Comparison of ENCODE assay signal across 9 cellular contexts in the genomic region with DNA sequence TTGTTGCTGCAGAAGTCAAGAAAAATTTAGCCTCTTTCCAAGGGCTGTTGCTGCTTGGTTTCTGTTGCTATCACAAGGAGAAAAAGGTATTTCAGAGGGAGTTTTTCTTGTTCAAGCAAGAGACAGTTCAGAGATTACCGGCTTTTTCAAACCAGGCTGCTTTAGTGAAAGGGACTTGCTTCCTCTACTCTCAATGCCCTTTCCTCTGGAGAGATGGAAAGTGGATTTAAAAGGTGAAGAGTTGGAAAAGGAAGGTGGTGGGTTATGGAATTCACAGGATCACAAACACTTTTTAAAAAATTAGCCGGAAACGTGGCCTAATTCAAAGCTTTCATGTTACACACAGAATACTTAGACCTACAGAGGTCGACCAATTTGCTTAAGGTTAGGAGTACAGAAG. TPM values are rescaled to one million over a fixed set of nuclear protein-coding genes. Genes with fewer than 3 reads are reported as not detected.
DNase-seq lines count a peak whose midpoint lies in the region; ATAC-seq, FAIRE-seq and TF ChIP-seq lines count a peak whose summit lies in the region.
"Had no signal": no experiment of that assay in that cellular context is flagged by ENCODE, and none has a peak within 500 bp of the region (broad histone marks: within the 10 kb centered on the region; RNA-seq: fewer than 3 reads in every experiment).

No MANE protein-coding gene starts in this region.

- no peak overlapping the region for H3K14ac ChIP-seq in mesenchymal stem cell (ENCODE audit: low read length in 2 of 2)

- POLR2A ChIA-PET in A549 (lab: Yijun Ruan, JAX): interaction anchor here (1.0 kb wide), 1 partner anchor 44 kb away, joined by 4 read pairs; no protein-coding TSS in a partner anchor

- H2AK5ac ChIP-seq in mesenchymal stem cell (ENCODE audit: low read length, severe bottlenecking): no peak overlapping the region

- H3K4ac ChIP-seq in mesenchymal stem cell (ENCODE audit: low read depth in 1 of 2, low read length in 2 of 2): no peak overlapping the region

- TF ChIP-seq CTCF in A549 (IDR thresholded peaks at IDR 0.05) (no peak), ascending aorta (IDR thresholded peaks at IDR 0.05) (no peak)

- H2BK15ac ChIP-seq in mesenchymal stem cell (ENCODE audit: low read depth, poor library complexity, severe bottlenecking): no peak overlapping the region

- peak overlapping the region; percentile 1 to 95; a peak in 5 of 6 replicates for H3K27ac ChIP-seq in A549
- H3K27ac ChIP-seq in ascending aorta: peak overlapping the region; percentile 88 to 94
- no peak overlapping the region for H3K27ac ChIP-seq in mesenchymal stem cell (ENCODE audit: low read length, poor library complexity, severe bottlenecking)
- H3K27ac ChIP-seq in small intestine (ENCODE audit: low read depth in 1 of 2, low read length in 1 of 2): no peak overlapping the region

- H3K36me3 ChIP-seq in HAP-1 (replicated peaks) (peaks cover 46% of the 10 kb centered on the region), ascending aorta (peaks cover 18 to 24% of the 10 kb centered on the region in 2 donors), mesenchymal stem cell (ENCODE audit: control insufficient read depth in 1 of 2, insufficient read depth in 2 of 2, low read depth in 1 of 2, low read length in 2 of 2) (peaks cover 13 to 43% of the 10 kb centered on the region in 2 experiments), small intestine (ENCODE audit: control insufficient read depth in 2 of 2, insufficient read depth in 2 of 2, low read length in 2 of 2) (peaks cover 0 to 2% of the 10 kb centered on the region in 2 donors)

- intact Hi-C loops in ascending aorta (cut with DNase I): loop anchor here (5.0 kb wide), 1 partner anchor 201 kb away; a partner anchor contains a TSS

- no peak for TF ChIP-seq EP300 in A549 (IDR thresholded peaks at IDR 0.05)

- no peak for FAIRE-seq in A549 (lab: Jason Lieb, UNC)
- no peak for FAIRE-seq in small intestine (lab: Jason Lieb, UNC)
- FAIRE-seq: islet of Langerhans had no signal

- no peak for ATAC-seq in A549
- no peak for ATAC-seq in GM21619 (IDR thresholded peaks at IDR 0.05; ENCODE audit: unreplicated experiment)
- no peak for ATAC-seq in HG02973 (IDR thresholded peaks at IDR 0.05; ENCODE audit: unreplicated experiment)

- H3K9ac ChIP-seq in mesenchymal stem cell (ENCODE audit: low read length): peak overlapping the region; percentile 95

- no peak overlapping the region for H2AFZ ChIP-seq in mesenchymal stem cell (ENCODE audit: low read depth, low read length)

- H3K23ac ChIP-seq in mesenchymal stem cell (ENCODE audit: low read length in 2 of 2): no peak overlapping the region

- TF ChIP-seq POLR2A in A549 (IDR thresholded peaks at IDR 0.05; ENCODE audit: low read length): no peak

- TF ChIP-seq RAD21 in A549 (conservative IDR thresholded peaks at IDR 0.05 in 1 of 2, IDR thresholded peaks at IDR 0.05 in 1 of 2): no peak

- H3K9me3 ChIP-seq in A549 (no peaks in the 10 kb centered on the region), HAP-1 (no peaks in the 10 kb centered on the region), ascending aorta (no peaks in the 10 kb centered on the region), mesenchymal stem cell (ENCODE audit: control insufficient read depth, low read length) (no peaks in the 10 kb centered on the region), small intestine (ENCODE audit: control insufficient read depth, low read depth) (no peaks in the 10 kb centered on the region)

- H3K4me2 ChIP-seq in A549: peak overlapping the region; percentile 83
- H3K4me2 ChIP-seq in mesenchymal stem cell (ENCODE audit: low read length, poor library complexity, severe bottlenecking): peak overlapping the region; percentile 8

- H2BK120ac ChIP-seq in mesenchymal stem cell (ENCODE audit: low read depth, low read length): no peak overlapping the region

- H4K8ac ChIP-seq in mesenchymal stem cell (ENCODE audit: low read length): no peak overlapping the region

- WGBS in A549 (ENCODE audit: missing lambda C conversion rate): 61% methylated on average over 4 of the region's 4 CpGs
- WGBS in mesenchymal stem cell: 100% methylated on average over 2 of the region's 4 CpGs
- WGBS in small intestine, 3 donors: 85 to 93% (median 86%) methylated on average over 4 of the region's 4 CpGs

- peaks cover 18% of the 10 kb centered on the region for H3K4me1 ChIP-seq in A549
- H3K4me1 ChIP-seq in HAP-1: peaks cover 21% of the 10 kb centered on the region
- H3K4me1 ChIP-seq in ascending aorta: peaks cover 0 to 11% of the 10 kb centered on the region in 2 donors
- H3K4me1 ChIP-seq in mesenchymal stem cell (ENCODE audit: control insufficient read depth, insufficient read depth, low read depth, low read length): peaks cover 3% of the 10 kb centered on the region
- H3K4me1 ChIP-seq in small intestine (ENCODE audit: control insufficient read depth in 2 of 2, insufficient read depth in 1 of 2, low read depth in 1 of 2, low read length in 1 of 2): peaks cover 0 to 16% of the 10 kb centered on the region in 2 donors

- in situ Hi-C loops in HAP-1 (cut with MboI; ENCODE audit: low sequenced_read_pairs): no loop called here

- no peak overlapping the region for H2BK12ac ChIP-seq in mesenchymal stem cell (ENCODE audit: low read length in 2 of 2)

- CTCF ChIA-PET in A549 (lab: Yijun Ruan, JAX): interaction anchor here (1.2 to 2.1 kb wide), 3 partner anchors 10 to 115 kb away, joined by 3 to 7 read pairs (median 3); no protein-coding TSS in a partner anchor

- H4K91ac ChIP-seq in mesenchymal stem cell (ENCODE audit: low read length): no peak overlapping the region

- H2BK5ac ChIP-seq in mesenchymal stem cell (ENCODE audit: low read depth, low read length, poor library complexity, severe bottlenecking): no peak overlapping the region

- H3K18ac ChIP-seq in mesenchymal stem cell (ENCODE audit: low read depth in 1 of 2, low read length in 2 of 2): no peak overlapping the region

- H3K79me1 ChIP-seq in mesenchymal stem cell (replicated peaks; ENCODE audit: low read length, poor library complexity, severe bottlenecking): peaks cover 27% of the 10 kb centered on the region

- H3K4me3 ChIP-seq in A549 (peak overlapping the region; percentile 80), HAP-1 (peak overlapping the region; percentile 85), ascending aorta (peak overlapping the region in 1 of 2 donors; percentile 96), mesenchymal stem cell (ENCODE audit: insufficient read depth in 1 of 2, low read depth in 1 of 2, low read length in 2 of 2) (peak overlapping the region in 1 of 2 experiments; percentile 93), small intestine (ENCODE audit: low read depth in 1 of 2, low read length in 2 of 2) (peak overlapping the region in 1 of 2 donors; percentile 78)

- H3K27me3 ChIP-seq in HAP-1 (ENCODE audit: low read depth): no peaks in the 10 kb centered on the region
- no peaks in the 10 kb centered on the region for H3K27me3 ChIP-seq in ascending aorta
- H3K27me3 ChIP-seq in mesenchymal stem cell (ENCODE audit: control insufficient read depth in 1 of 2, insufficient read depth in 1 of 2, low read length in 2 of 2): peaks cover 0 to 2% of the 10 kb centered on the region in 2 experiments
- H3K27me3 ChIP-seq in small intestine (ENCODE audit: control insufficient read depth in 2 of 2, insufficient read depth in 2 of 2, low read length in 2 of 2): no peaks in the 10 kb centered on the region

- DNase-seq in A549 (ENCODE audit: low read depth in 1 of 2, low spot score in 1 of 2): no peak
- DNase-seq in HAP-1 (ENCODE audit: low spot score in 2 of 2): no peak
- DNase-seq in ascending aorta (ENCODE audit: low spot score in 2 of 2): no peak
- no peak for DNase-seq in mesenchymal stem cell
- no peak for DNase-seq in effector CD4-positive, alpha-beta T cell
- no peak for DNase-seq in small intestine

TF ChIP-seq in A549, 52 proteins besides CTCF, POLR2A, EP300 and RAD21:
- TF ChIP-seq JUN (IDR thresholded peaks at IDR 0.05): no peak
- 0 out of 2 replicates have a peak, but pooled peaks have one; percentile 2 for TF ChIP-seq JUNB (IDR thresholded peaks at IDR 0.05)

RNA-seq across cellular contexts. Expression of a gene that starts 1.1 kb away (rescaled TPM):
- polyA plus RNA-seq in A549 (2011; rRNA removed) (167 and 197 TPM in 2 replicates), A549 (2017; fragmentation: RNase III; extraction: RNeasy Plus Mini Kit Qiagen cat#74134 plus additional on column Dnase treatment) (70.3 to 83.3 TPM (median 78.0 TPM) in 3 replicates), small intestine (10 to 100 TPM; 22.7 to 81.2 (median 73.0) TPM)
- polyA plus RNA-seq in A549 (2012; cell fraction: cytosol; rRNA removed): 106 and 112 TPM in 2 replicates
- polyA plus RNA-seq in A549 (2012; cell fraction: nucleus; rRNA removed): 216 and 291 TPM in 2 replicates
- 124 and 125 TPM in 2 replicates for polyA minus RNA-seq in A549 (2011; rRNA and poly(A)+ RNA removed)
- 26.5 TPM for total RNA-seq in ascending aorta
- 35.6 TPM for polyA plus RNA-seq in mesenchymal stem cell (2013, experiment 1 of 2)
- polyA plus RNA-seq in mesenchymal stem cell (2013, experiment 2 of 2): 36.7 TPM

RNA-seq across cellular contexts. Expression of a gene that starts 40.2 kb away (rescaled TPM):
- 2,741 and 3,443 TPM in 2 replicates for polyA plus RNA-seq in A549 (2011; rRNA removed)
- polyA plus RNA-seq in A549 (2012; cell fraction: cytosol; rRNA removed): 2,155 and 2,437 TPM in 2 replicates
- 3,552 and 3,648 TPM in 2 replicates for polyA plus RNA-seq in A549 (2012; cell fraction: nucleus; rRNA removed)
- polyA plus RNA-seq in A549 (2017; fragmentation: RNase III; extraction: RNeasy Plus Mini Kit Qiagen cat#74134 plus additional on column Dnase treatment): 3,389 to 3,848 TPM (median 3,810 TPM) in 3 replicates
- 2,968 and 3,588 TPM in 2 replicates for polyA minus RNA-seq in A549 (2011; rRNA and poly(A)+ RNA removed)
- 313 TPM for total RNA-seq in ascending aorta
- polyA plus RNA-seq in mesenchymal stem cell (2013, experiment 1 of 2): 999 TPM
- polyA plus RNA-seq in mesenchymal stem cell (2013, experiment 2 of 2): 982 TPM
- polyA plus RNA-seq in small intestine: 100 to 1,000 TPM; 243 to 362 (median 254) TPM

RNA-seq across cellular contexts. Expression of a gene that starts 48.7 kb away (rescaled TPM):
- polyA plus RNA-seq in A549 (2011; rRNA removed): 0.16 and 0.24 TPM in 2 replicates
- polyA plus RNA-seq in A549 (2012; cell fraction: cytosol; rRNA removed): 0.08 and 0.09 TPM in 2 replicates
- 0.44 and 1.9 TPM in 2 replicates for polyA plus RNA-seq in A549 (2012; cell fraction: nucleus; rRNA removed)
- polyA plus RNA-seq in A549 (2017; fragmentation: RNase III; extraction: RNeasy Plus Mini Kit Qiagen cat#74134 plus additional on column Dnase treatment): 0.14 TPM in 1 of 3 replicates, not detected in the others
- 0.08 and 0.19 TPM in 2 replicates for polyA minus RNA-seq in A549 (2011; rRNA and poly(A)+ RNA removed)
- not detected for total RNA-seq in ascending aorta
- 0.25 TPM for polyA plus RNA-seq in mesenchymal stem cell (2013, experiment 1 of 2)
- polyA plus RNA-seq in mesenchymal stem cell (2013, experiment 2 of 2): 0.41 TPM
- 1 to 10 TPM in 1 of 3 donors, under 1 TPM in 2; 0.54 to 4.1 (median 0.89) TPM for polyA plus RNA-seq in small intestine

Comparison
In these comparisons a context has a peak if more than half of its experiments do, and no peak if none do; other contexts are left out.
1. H3K27ac ChIP-seq: peak in A549 (2 of 2) and ascending aorta (2 of 2); none in mesenchymal stem cell (single experiment) and small intestine (0 of 2).
2. RNA of a gene that starts 40.2 kb away (polyA plus RNA-seq): 2,155 to 3,848 TPM in A549; 243 to 362 TPM in small intestine; every median in the first group is over 4 times any median in the second.